In the genomic region with DNA sequence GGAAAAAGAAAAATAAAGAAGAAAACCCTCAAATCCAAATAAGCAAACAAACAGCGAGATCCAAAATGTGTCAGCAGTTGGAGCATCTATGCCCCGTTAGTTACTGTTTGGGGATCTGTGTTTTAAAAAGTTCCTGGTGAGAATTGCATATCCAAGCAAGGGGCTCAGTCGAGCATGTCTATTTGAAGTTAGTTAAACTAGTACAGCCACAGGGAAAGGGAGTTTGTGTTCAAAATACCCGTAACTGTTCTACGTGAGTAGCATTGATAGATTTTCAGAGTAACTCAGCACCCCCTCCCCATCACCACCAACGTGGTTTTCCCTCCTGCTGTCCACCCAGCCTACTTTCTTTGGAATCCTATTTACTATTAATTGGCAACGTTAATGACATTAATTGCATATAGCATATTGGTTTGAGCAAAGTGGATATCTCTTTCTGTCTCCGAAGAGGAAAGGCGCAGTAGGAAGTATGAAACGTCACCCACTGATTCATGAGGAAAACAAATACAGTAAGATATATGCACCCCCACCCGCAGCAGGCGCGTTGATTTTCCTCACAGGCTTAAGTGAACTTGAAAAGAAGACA, we compare ENCODE assay signal across 8 cellular contexts. TPM values are rescaled to one million over a fixed set of nuclear protein-coding genes. Genes with fewer than 3 reads are reported as not detected.
A peak's percentile ranks its signal among the peaks of the same experiment; 100 is the strongest.
DNase-seq lines count a peak whose midpoint lies in the region; ATAC-seq and TF ChIP-seq lines count a peak whose summit lies in the region.

No MANE protein-coding gene starts in this region.

- no peak for TF ChIP-seq CTCF in stomach (IDR thresholded peaks at IDR 0.05)

- intact Hi-C loops in stomach (cut with DNase I; ENCODE audit: low total_unique reads) = no loop called here

- peaks cover 2 to 5% of the 10 kb centered on the region in 2 donors for H3K36me3 Mint-ChIP-seq in activated T-cell treated with anti-CD3 and anti-CD28 coated beads, Interleukin-2, amount 50 U/mL, for 72 hours (ENCODE audit: insufficient read depth in 2 of 2)
- no peaks in the 10 kb centered on the region for H3K36me3 Mint-ChIP-seq in activated CD8-positive, alpha-beta T cell treated with anti-CD3 and anti-CD28 coated beads, Interleukin-2, amount 10 ng/mL, durations not matched to agents 7 days and 5 days (ENCODE audit: low read depth)

- TF ChIP-seq EP300 in stomach (IDR thresholded peaks at IDR 0.05) = no peak

- peaks cover 16% of the 10 kb centered on the region for H3K4me1 Mint-ChIP-seq in activated T-cell treated with anti-CD3 and anti-CD28 coated beads, Interleukin-2, amount 50 U/mL, for 72 hours (ENCODE audit: low read depth)
- H3K4me1 Mint-ChIP-seq in activated CD8-positive, alpha-beta T cell treated with anti-CD3 and anti-CD28 coated beads, Interleukin-2, amount 10 ng/mL, durations not matched to agents 7 days and 5 days (ENCODE audit: low read depth) = peaks cover 10% of the 10 kb centered on the region

- H3K9me3 Mint-ChIP-seq in activated T-cell treated with anti-CD3 and anti-CD28 coated beads, Interleukin-2, amount 50 U/mL, for 72 hours = no peaks in the 10 kb centered on the region
- H3K9me3 Mint-ChIP-seq in activated CD8-positive, alpha-beta T cell treated with anti-CD3 and anti-CD28 coated beads, Interleukin-2, amount 10 ng/mL, durations not matched to agents 7 days and 5 days (ENCODE audit: insufficient read depth) = no peaks in the 10 kb centered on the region

- ATAC-seq in activated T-cell treated with anti-CD3 and anti-CD28 coated beads, Interleukin-2, amount 50 U/mL, for 72 hours (replicated peaks in 1 of 2) = no peak
- no peak for ATAC-seq in activated CD8-positive, alpha-beta T cell treated with anti-CD3 and anti-CD28 coated beads, Interleukin-2, amount 10 ng/mL, durations not matched to agents 7 days and 5 days
- no peak for ATAC-seq in GM21381 (IDR thresholded peaks at IDR 0.05; ENCODE audit: unreplicated experiment)

- H3K27ac Mint-ChIP-seq in activated T-cell treated with anti-CD3 and anti-CD28 coated beads, Interleukin-2, amount 50 U/mL, for 72 hours = no peak overlapping the region
- no peak overlapping the region for H3K27ac Mint-ChIP-seq in activated CD8-positive, alpha-beta T cell treated with anti-CD3 and anti-CD28 coated beads, Interleukin-2, amount 10 ng/mL, durations not matched to agents 7 days and 5 days

- H3K36me3 ChIP-seq in iPS-18a (ENCODE audit: control insufficient read depth, low read depth, low read length) (no peaks in the 10 kb centered on the region), stomach (no peaks in the 10 kb centered on the region)

- DNase-seq in activated T-cell treated with anti-CD3 and anti-CD28 coated beads, Interleukin-2, amount 50 U/mL, for 72 hours = no peak
- DNase-seq in activated T-cell treated with anti-CD3 and anti-CD28 coated beads, Interleukin-2, amount 50 U/mL, for 48 hours = no peak
- no peak for DNase-seq in activated CD8-positive, alpha-beta T cell treated with anti-CD3 and anti-CD28 coated beads, Interleukin-2, amount 10 ng/mL, durations not matched to agents 7 days and 5 days
- no peak for DNase-seq in stomach
- DNase-seq in iPS-NIHi11 (ENCODE audit: low spot score) = no peak
- no peak for DNase-seq in middle frontal gyrus (ENCODE audit: extremely low spot score, low spot score)

- no peak overlapping the region for H3K27ac ChIP-seq in iPS-18a (ENCODE audit: low read length)
- peak overlapping the region; percentile 75 to 92 (median 87) for H3K27ac ChIP-seq in stomach

- H3K4me3 ChIP-seq in iPS-18a (ENCODE audit: low read length) (peak overlapping the region; percentile 87), stomach (peak overlapping the region; percentile 60 to 68 (median 64))

- peaks cover 74% of the 10 kb centered on the region for H3K27me3 Mint-ChIP-seq in activated T-cell treated with anti-CD3 and anti-CD28 coated beads, Interleukin-2, amount 50 U/mL, for 72 hours (ENCODE audit: low read depth)
- peaks cover 53% of the 10 kb centered on the region for H3K27me3 Mint-ChIP-seq in activated CD8-positive, alpha-beta T cell treated with anti-CD3 and anti-CD28 coated beads, Interleukin-2, amount 10 ng/mL, durations not matched to agents 7 days and 5 days (ENCODE audit: low read depth)

- peaks cover 43% of the 10 kb centered on the region for H3K27me3 ChIP-seq in iPS-18a (ENCODE audit: control insufficient read depth, insufficient read depth, low read length)
- H3K27me3 ChIP-seq in stomach = peaks cover 0 to 50% (median 13%) of the 10 kb centered on the region in 3 donors

- H3K9me3 ChIP-seq in iPS-18a (ENCODE audit: control insufficient read depth, low read depth, low read length) (no peaks in the 10 kb centered on the region), stomach (no peaks in the 10 kb centered on the region)

- no peak for TF ChIP-seq POLR2A in stomach (IDR thresholded peaks at IDR 0.05)

- CTCF ChIA-PET in activated CD8-positive, alpha-beta T cell treated with anti-CD3 and anti-CD28 coated beads, Interleukin-2, amount 10 ng/mL, durations not matched to agents 7 days and 5 days (lab: Charles Lee) = no interaction called here

- H3K4me1 ChIP-seq in iPS-18a (ENCODE audit: control insufficient read depth, low read depth, low read length) (peaks cover 30% of the 10 kb centered on the region), stomach (peaks cover 0 to 33% (median 22%) of the 10 kb centered on the region in 4 donors)

- WGBS in stomach, 5 donors = 15 to 20% (median 16%) methylated on average over 13 of the region's 13 CpGs

- H3K4me3 Mint-ChIP-seq in activated T-cell treated with anti-CD3 and anti-CD28 coated beads, Interleukin-2, amount 50 U/mL, for 72 hours = peak overlapping the region; percentile 84 to 97
- H3K4me3 Mint-ChIP-seq in activated CD8-positive, alpha-beta T cell treated with anti-CD3 and anti-CD28 coated beads, Interleukin-2, amount 10 ng/mL, durations not matched to agents 7 days and 5 days = peak overlapping the region; percentile 62

- POLR2A ChIA-PET in activated CD8-positive, alpha-beta T cell treated with anti-CD3 and anti-CD28 coated beads, Interleukin-2, amount 10 ng/mL, durations not matched to agents 7 days and 5 days (lab: Charles Lee) = no interaction called here

- H3K9ac ChIP-seq in iPS-18a (ENCODE audit: low read length) = peak overlapping the region; percentile 46

RNA-seq across cellular contexts. Expression of gene NPAS3, which starts 1.5 kb away (rescaled TPM):
- total RNA-seq in activated T-cell treated with anti-CD3 and anti-CD28 coated beads, Interleukin-2, amount 50 U/mL, for 72 hours = not detected
- total RNA-seq in activated CD8-positive, alpha-beta T cell treated with anti-CD3 and anti-CD28 coated beads, Interleukin-2, amount 10 ng/mL, durations not matched to agents 7 days and 5 days = not detected
- total RNA-seq in stomach = 1 to 10 TPM in 2 of 5 donors, under 1 TPM in 2, not detected in 1; under 0.01 to 7.9 (median 2.0) TPM
- 1 to 10 TPM in 1 of 3 donors, under 1 TPM in 2; 0.35 to 1.6 (median 0.76) TPM for polyA plus RNA-seq in stomach
